In the genomic region with DNA sequence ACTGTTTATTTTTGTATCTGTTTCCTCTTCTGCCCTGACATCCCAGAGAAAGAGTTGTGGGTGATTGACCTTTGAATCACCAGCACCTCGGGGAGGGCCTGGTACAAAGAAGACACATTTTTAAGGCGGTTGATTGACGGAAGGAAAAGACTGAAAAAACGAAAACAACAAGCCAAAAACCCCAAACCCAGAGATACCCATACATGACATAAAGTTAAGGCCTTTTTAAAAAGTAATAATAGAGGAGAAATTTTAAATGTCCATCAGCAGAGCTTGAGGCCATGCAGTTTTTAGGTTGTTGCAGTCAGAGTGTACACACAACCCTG, we compare ENCODE assay signal across 1 cellular context.
TF ChIP-seq lines count a peak whose summit lies in the region.

No MANE protein-coding gene starts in this region.

TF ChIP-seq in GM23338, 12 proteins besides CTCF, POLR2A, EP300 and RAD21 (continued from another document):
- TF ChIP-seq, protein P1, sequence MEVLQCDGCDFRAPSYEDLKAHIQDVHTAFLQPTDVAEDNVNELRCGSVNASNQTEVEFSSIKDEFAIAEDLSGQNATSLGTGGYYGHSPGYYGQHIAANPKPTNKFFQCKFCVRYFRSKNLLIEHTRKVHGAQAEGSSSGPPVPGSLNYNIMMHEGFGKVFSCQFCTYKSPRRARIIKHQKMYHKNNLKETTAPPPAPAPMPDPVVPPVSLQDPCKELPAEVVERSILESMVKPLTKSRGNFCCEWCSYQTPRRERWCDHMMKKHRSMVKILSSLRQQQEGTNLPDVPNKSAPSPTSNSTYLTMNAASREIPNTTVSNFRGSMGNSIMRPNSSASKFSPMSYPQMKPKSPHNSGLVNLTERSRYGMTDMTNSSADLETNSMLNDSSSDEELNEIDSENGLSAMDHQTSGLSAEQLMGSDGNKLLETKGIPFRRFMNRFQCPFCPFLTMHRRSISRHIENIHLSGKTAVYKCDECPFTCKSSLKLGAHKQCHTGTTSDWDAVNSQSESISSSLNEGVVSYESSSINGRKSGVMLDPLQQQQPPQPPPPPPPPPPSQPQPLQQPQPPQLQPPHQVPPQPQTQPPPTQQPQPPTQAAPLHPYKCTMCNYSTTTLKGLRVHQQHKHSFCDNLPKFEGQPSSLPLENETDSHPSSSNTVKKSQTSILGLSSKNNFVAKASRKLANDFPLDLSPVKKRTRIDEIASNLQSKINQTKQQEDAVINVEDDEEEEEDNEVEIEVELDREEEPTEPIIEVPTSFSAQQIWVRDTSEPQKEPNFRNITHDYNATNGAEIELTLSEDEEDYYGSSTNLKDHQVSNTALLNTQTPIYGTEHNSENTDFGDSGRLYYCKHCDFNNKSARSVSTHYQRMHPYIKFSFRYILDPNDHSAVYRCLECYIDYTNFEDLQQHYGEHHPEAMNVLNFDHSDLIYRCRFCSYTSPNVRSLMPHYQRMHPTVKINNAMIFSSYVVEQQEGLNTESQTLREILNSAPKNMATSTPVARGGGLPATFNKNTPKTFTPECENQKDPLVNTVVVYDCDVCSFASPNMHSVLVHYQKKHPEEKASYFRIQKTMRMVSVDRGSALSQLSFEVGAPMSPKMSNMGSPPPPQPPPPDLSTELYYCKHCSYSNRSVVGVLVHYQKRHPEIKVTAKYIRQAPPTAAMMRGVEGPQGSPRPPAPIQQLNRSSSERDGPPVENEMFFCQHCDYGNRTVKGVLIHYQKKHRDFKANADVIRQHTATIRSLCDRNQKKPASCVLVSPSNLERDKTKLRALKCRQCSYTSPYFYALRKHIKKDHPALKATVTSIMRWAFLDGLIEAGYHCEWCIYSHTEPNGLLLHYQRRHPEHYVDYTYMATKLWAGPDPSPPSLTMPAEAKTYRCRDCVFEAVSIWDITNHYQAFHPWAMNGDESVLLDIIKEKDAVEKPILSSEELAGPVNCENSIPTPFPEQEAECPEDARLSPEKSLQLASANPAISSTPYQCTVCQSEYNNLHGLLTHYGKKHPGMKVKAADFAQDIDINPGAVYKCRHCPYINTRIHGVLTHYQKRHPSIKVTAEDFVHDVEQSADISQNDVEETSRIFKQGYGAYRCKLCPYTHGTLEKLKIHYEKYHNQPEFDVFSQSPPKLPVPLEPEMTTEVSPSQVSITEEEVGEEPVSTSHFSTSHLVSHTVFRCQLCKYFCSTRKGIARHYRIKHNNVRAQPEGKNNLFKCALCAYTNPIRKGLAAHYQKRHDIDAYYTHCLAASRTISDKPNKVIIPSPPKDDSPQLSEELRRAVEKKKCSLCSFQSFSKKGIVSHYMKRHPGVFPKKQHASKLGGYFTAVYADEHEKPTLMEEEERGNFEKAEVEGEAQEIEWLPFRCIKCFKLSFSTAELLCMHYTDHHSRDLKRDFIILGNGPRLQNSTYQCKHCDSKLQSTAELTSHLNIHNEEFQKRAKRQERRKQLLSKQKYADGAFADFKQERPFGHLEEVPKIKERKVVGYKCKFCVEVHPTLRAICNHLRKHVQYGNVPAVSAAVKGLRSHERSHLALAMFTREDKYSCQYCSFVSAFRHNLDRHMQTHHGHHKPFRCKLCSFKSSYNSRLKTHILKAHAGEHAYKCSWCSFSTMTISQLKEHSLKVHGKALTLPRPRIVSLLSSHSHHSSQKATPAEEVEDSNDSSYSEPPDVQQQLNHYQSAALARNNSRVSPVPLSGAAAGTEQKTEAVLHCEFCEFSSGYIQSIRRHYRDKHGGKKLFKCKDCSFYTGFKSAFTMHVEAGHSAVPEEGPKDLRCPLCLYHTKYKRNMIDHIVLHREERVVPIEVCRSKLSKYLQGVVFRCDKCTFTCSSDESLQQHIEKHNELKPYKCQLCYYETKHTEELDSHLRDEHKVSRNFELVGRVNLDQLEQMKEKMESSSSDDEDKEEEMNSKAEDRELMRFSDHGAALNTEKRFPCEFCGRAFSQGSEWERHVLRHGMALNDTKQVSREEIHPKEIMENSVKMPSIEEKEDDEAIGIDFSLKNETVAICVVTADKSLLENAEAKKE (CRISPR knock-in tag; IDR thresholded peaks at IDR 0.05) = no peak
- TF ChIP-seq NANOG (IDR thresholded peaks at IDR 0.05; ENCODE audit: borderline replicate concordance) (no peak), STAT1 (IDR thresholded peaks at IDR 0.05; ENCODE audit: unreplicated experiment) (no peak), POLR2AphosphoS5 (IDR thresholded peaks at IDR 0.05; ENCODE audit: low read depth) (no peak), EZH2 (IDR thresholded peaks at IDR 0.05; ENCODE audit: low read depth, unreplicated experiment) (no peak), CREB1 (CRISPR knock-in tag; IDR thresholded peaks at IDR 0.05; ENCODE audit: low read depth) (no peak), ZNF114 (CRISPR knock-in tag; IDR thresholded peaks at IDR 0.05) (no peak), ZNF331 (CRISPR knock-in tag; IDR thresholded peaks at IDR 0.05; ENCODE audit: low read depth) (no peak), EZH2phosphoT487 (IDR thresholded peaks at IDR 0.05; ENCODE audit: unreplicated experiment) (no peak)
